In genomic region chr5:177269232-177269895, GRCh38 we compare ENCODE assay signal across 1 cellular context.
TF ChIP-seq lines count a peak whose summit lies in the region.

No MANE protein-coding gene starts in this region.

TF ChIP-seq in HEK293, 187 proteins besides CTCF, POLR2A, EP300 and RAD21:
- TF ChIP-seq GLIS2 (tag by site-specific recombination; IDR thresholded peaks at IDR 0.05) (no peak), ATF2 (tag by site-specific recombination; IDR thresholded peaks at IDR 0.05; ENCODE audit: low read depth) (no peak), ZNF391 (tag by site-specific recombination; IDR thresholded peaks at IDR 0.05; ENCODE audit: borderline replicate concordance, low read depth) (no peak), ELK4 (IDR thresholded peaks at IDR 0.05; ENCODE audit: borderline replicate concordance, low read depth, low read length) (no peak), ZNF18 (tag by site-specific recombination; IDR thresholded peaks at IDR 0.05) (no peak), ZBTB17 (tag by site-specific recombination; IDR thresholded peaks at IDR 0.05) (no peak)
TF ChIP-seq in HEK293: peak in this region for 0.
